In the genomic region with DNA sequence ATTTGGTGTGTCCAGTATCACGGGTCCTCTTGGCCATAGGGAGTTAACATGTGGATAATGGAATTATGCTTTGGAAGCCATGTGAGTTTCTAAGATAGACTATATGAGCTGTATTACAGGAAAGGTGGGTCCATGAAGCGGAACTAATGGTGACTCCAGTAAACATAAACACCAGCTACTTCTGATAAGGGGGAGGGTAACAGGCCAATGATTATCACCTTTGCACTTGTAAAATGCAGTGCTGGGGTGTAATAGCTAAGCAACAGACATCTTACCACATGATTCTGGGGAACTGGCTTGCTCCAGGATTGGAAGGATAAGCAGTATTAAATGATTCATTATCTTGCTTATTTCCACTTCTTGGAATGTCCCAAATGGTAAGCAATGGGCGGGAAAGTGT, we compare ENCODE assay signal across 1 cellular context.
TF ChIP-seq lines count a peak whose summit lies in the region.

No MANE protein-coding gene starts in this region.

TF ChIP-seq in IMR-90, 13 proteins besides CTCF, POLR2A, EP300 and RAD21:
- no peak for TF ChIP-seq USF2 (IDR thresholded peaks at IDR 0.05; ENCODE audit: low read depth, low read length)
- TF ChIP-seq RFX5 (IDR thresholded peaks at IDR 0.05; ENCODE audit: low read depth, low read length), result no peak
- no peak for TF ChIP-seq MAFK (IDR thresholded peaks at IDR 0.05; ENCODE audit: low read depth, low read length)
- TF ChIP-seq, protein P1, sequence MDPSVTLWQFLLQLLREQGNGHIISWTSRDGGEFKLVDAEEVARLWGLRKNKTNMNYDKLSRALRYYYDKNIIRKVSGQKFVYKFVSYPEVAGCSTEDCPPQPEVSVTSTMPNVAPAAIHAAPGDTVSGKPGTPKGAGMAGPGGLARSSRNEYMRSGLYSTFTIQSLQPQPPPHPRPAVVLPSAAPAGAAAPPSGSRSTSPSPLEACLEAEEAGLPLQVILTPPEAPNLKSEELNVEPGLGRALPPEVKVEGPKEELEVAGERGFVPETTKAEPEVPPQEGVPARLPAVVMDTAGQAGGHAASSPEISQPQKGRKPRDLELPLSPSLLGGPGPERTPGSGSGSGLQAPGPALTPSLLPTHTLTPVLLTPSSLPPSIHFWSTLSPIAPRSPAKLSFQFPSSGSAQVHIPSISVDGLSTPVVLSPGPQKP (IDR thresholded peaks at IDR 0.05; ENCODE audit: borderline replicate concordance, low read depth, low read length), result no peak
- TF ChIP-seq BHLHE40 (IDR thresholded peaks at IDR 0.05; ENCODE audit: low read depth, low read length), result no peak
- no peak for TF ChIP-seq FOS (IDR thresholded peaks at IDR 0.05; ENCODE audit: low read depth, low read length)
- no peak for TF ChIP-seq SMC3 (IDR thresholded peaks at IDR 0.05; ENCODE audit: low read depth, low read length)
- TF ChIP-seq CHD1 (IDR thresholded peaks at IDR 0.05; ENCODE audit: low read depth, low read length), result no peak
- no peak for TF ChIP-seq RCOR1 (IDR thresholded peaks at IDR 0.05; ENCODE audit: insufficient replicate concordance, low read length)
- TF ChIP-seq MXI1 (IDR thresholded peaks at IDR 0.05; ENCODE audit: borderline replicate concordance, low read depth, low read length), result no peak
